ENCODE assay signal across 9 cellular contexts in genomic region chr2:45643095-45643494, GRCh38. TPM values are rescaled to one million over a fixed set of nuclear protein-coding genes. Genes with fewer than 3 reads are reported as not detected.
DNase-seq lines count a peak whose midpoint lies in the region; ATAC-seq, FAIRE-seq and TF ChIP-seq lines count a peak whose summit lies in the region.
"Had no signal": no experiment of that assay in that cellular context is flagged by ENCODE, and none has a peak within 500 bp of the region (broad histone marks: within the 10 kb centered on the region; RNA-seq: fewer than 3 reads in every experiment).

No MANE protein-coding gene starts in this region.

- H3K27me3 ChIP-seq in K562 (ENCODE audit: control insufficient read depth in 2 of 2, insufficient read depth in 2 of 2, low read length in 2 of 2) (peaks cover 19 to 50% of the 10 kb centered on the region in 2 experiments), lung (ENCODE audit: control insufficient read depth, insufficient read depth) (no peaks in the 10 kb centered on the region)

- H3K9me3 ChIP-seq in A549 (no peaks in the 10 kb centered on the region), K562 (replicated peaks; ENCODE audit: control insufficient read depth, insufficient read depth, low read depth, low read length) (no peaks in the 10 kb centered on the region), lung (ENCODE audit: control insufficient read depth in 2 of 2, insufficient read depth in 1 of 2, low read length in 1 of 2) (peaks cover 0 to 1% of the 10 kb centered on the region in 2 donors)

- H2AFZ ChIP-seq in K562 (ENCODE audit: low read depth, low read length): no peak overlapping the region

- in situ Hi-C loops in K562 (cut with MboI): no loop called here

- H4K20me1 ChIP-seq in K562 (replicated peaks; ENCODE audit: control insufficient read depth, insufficient read depth, low read length): no peaks in the 10 kb centered on the region

- TF ChIP-seq POLR2A in A549 (IDR thresholded peaks at IDR 0.05; ENCODE audit: low read length) (no peak), K562 (conservative IDR thresholded peaks at IDR 0.05) (no peak)

- H3K9ac ChIP-seq in K562 (ENCODE audit: insufficient read depth in 1 of 2, low read depth in 2 of 2, low read length in 2 of 2): peak overlapping the region in 1 of 2 experiments; percentile 40; a peak in 1 of 4 replicates

- H3K4me2 ChIP-seq in A549 (peak overlapping the region; percentile 96), K562 (ENCODE audit: insufficient read depth, low read length) (no peak overlapping the region)

- FAIRE-seq in A549 (lab: Jason Lieb, UNC) (no peak), K562 (lab: Jason Lieb, UNC) (no peak)

- no peaks in the 10 kb centered on the region for H3K79me2 ChIP-seq in K562 (ENCODE audit: control insufficient read depth, insufficient read depth, low read length)

- ATAC-seq in A549 (peak; percentile 22 to 51), K562 (peak; percentile 24), lung (ENCODE audit: insufficient read depth, low FRiP score) (no peak)

- TF ChIP-seq CTCF in A549 (IDR thresholded peaks at IDR 0.05): no peak
- TF ChIP-seq CTCF in HFF-Myc (IDR thresholded peaks at IDR 0.05; ENCODE audit: low read depth, low read length, missing control alignments): no peak
- no peak for TF ChIP-seq CTCF in K562 (IDR thresholded peaks at IDR 0.05 in 2 of 3, conservative IDR thresholded peaks at IDR 0.05 in 1 of 3; ENCODE audit: insufficient read depth in 2 of 3, low read depth in 1 of 3, low read length in 3 of 3)
- no peak for TF ChIP-seq CTCF in lung (IDR thresholded peaks at IDR 0.05; ENCODE audit: control extremely low read depth, extremely low read depth)

- TF ChIP-seq RAD21 in A549 (conservative IDR thresholded peaks at IDR 0.05 in 1 of 2, IDR thresholded peaks at IDR 0.05 in 1 of 2) (no peak), K562 (CRISPR knock-in tag; conservative IDR thresholded peaks at IDR 0.05 in 1 of 2, IDR thresholded peaks at IDR 0.05 in 1 of 2) (no peak)

- intact Hi-C loops in K562 (cut with micrococcal nuclease): loop anchor here (1.0 to 10.0 kb wide), 3 partner anchors 57 to 293 kb away; no protein-coding TSS in a partner anchor

- POLR2A ChIA-PET in A549 (lab: Yijun Ruan, JAX) (no interaction called here), K562 (lab: Yijun Ruan, JAX) (interaction anchor here (0.6 kb wide), 1 partner anchor 170 kb away, joined by 3 read pairs; no protein-coding TSS in a partner anchor)

- BruUV-seq in K562 (replicated peaks; lab: Mats Ljungman, UMichigan): no TSS peak

- H3K4me3 ChIP-seq in A549 (peak overlapping the region; percentile 63), HFF-Myc (replicated peaks; ENCODE audit: low read depth, low read length) (peak overlapping the region; percentile 52), K562 (no peak overlapping the region), lung (peak overlapping the region; percentile 21)

- WGBS in A549 (ENCODE audit: missing lambda C conversion rate): 23% methylated on average over 11 of the region's 11 CpGs
- WGBS in K562 (ENCODE audit: insufficient coverage, low coverage, missing lambda C conversion rate): 3% methylated on average over 11 of the region's 11 CpGs
- 25 to 39% methylated on average over 11 of the region's 11 CpGs for WGBS in lung, 2 donors

- DNase-seq in A549 (ENCODE audit: low read depth in 1 of 2, low spot score in 1 of 2): no peak
- no peak for DNase-seq in HFF-Myc (ENCODE audit: extremely low read depth, low read depth)
- DNase-seq in K562 (ENCODE audit: extremely low read depth in 1 of 4, low spot score in 3 of 4): no peak
- DNase-seq in lung (ENCODE audit: low spot score): no peak
- DNase-seq in NAMALWA (ENCODE audit: low spot score): no peak
- DNase-seq in NCI-H526 treated with DMSO at 0.1 percent for 48 hours (lab: John Stamatoyannopoulos, UW): no peak
- no peak for DNase-seq in stimulated activated CD4-positive, alpha-beta T cell treated with anti-CD3 and anti-CD28 coated beads, Interleukin-1b, Interleukin-23, amount 100 ng/mL, for 48 hours
- no peak for DNase-seq in stimulated activated CD4-positive, alpha-beta T cell treated with anti-CD3 and anti-CD28 coated beads, Interleukin-15, amount 100 ng/mL, for 24 hours

- H3K27ac ChIP-seq in A549: peak overlapping the region; percentile 89 to 93
- no peak overlapping the region for H3K27ac ChIP-seq in K562 (ENCODE audit: extremely low read depth, low read depth, low read length)
- H3K27ac ChIP-seq in lung (ENCODE audit: low read depth in 1 of 2, low read length in 1 of 2): no peak overlapping the region
- H3K27ac ChIP-seq: epithelial cell of prostate had no signal

- no peaks in the 10 kb centered on the region for H3K36me3 ChIP-seq in K562 (ENCODE audit: control insufficient read depth, insufficient read depth, low read length)
- no peaks in the 10 kb centered on the region for H3K36me3 ChIP-seq in lung (ENCODE audit: control insufficient read depth in 2 of 2, insufficient read depth in 2 of 2, low read length in 2 of 2)

- no peak for TF ChIP-seq EP300 in A549 (IDR thresholded peaks at IDR 0.05)
- no peak for TF ChIP-seq EP300 in K562 (IDR thresholded peaks at IDR 0.05; ENCODE audit: low read length)

- no peaks in the 10 kb centered on the region for H3K9me1 ChIP-seq in K562 (ENCODE audit: control insufficient read depth, insufficient read depth, low read length)

- CTCF ChIA-PET in A549 (lab: Yijun Ruan, JAX): interaction anchor here (0.6 to 3.5 kb wide), 25 partner anchors 9 to 724 kb away, joined by 3 to 33 read pairs (median 3); no protein-coding TSS in a partner anchor
- CTCF ChIA-PET in K562 (lab: Yijun Ruan, JAX; ENCODE audit: low intra/inter-chr PET ratio): interaction anchor here (0.6 to 2.5 kb wide), 6 partner anchors 10 to 819 kb away, joined by 3 to 24 read pairs (median 4); no protein-coding TSS in a partner anchor

- H3K4me1 ChIP-seq in A549 (peaks cover 10% of the 10 kb centered on the region), K562 (replicated peaks in 1 of 2; ENCODE audit: control insufficient read depth in 2 of 2, insufficient read depth in 2 of 2, low read length in 2 of 2) (peaks cover 2 to 8% of the 10 kb centered on the region in 2 experiments; a peak in 4 of 5 replicates), lung (ENCODE audit: control insufficient read depth in 2 of 2, insufficient read depth in 2 of 2, low read length in 2 of 2) (peaks cover 0 to 5% of the 10 kb centered on the region in 2 donors)

TF ChIP-seq in K562, 482 proteins besides CTCF, POLR2A, EP300 and RAD21 (continues in another document):
- no peak for TF ChIP-seq BRD9 (IDR thresholded peaks at IDR 0.05; ENCODE audit: low read depth, partially characterized antibody)

RNA-seq across cellular contexts. Expression of gene PRKCE, which starts 8.4 kb away (rescaled TPM):
- 12.0 and 14.3 TPM in 2 replicates for polyA plus RNA-seq in A549 (2011; rRNA removed)
- polyA plus RNA-seq in A549 (2012; cell fraction: cytosol; rRNA removed): 9.0 and 11.6 TPM in 2 replicates
- polyA plus RNA-seq in A549 (2012; cell fraction: nucleus; rRNA removed): 8.6 and 9.4 TPM in 2 replicates
- polyA plus RNA-seq in A549 (2017; fragmentation: RNase III; extraction: RNeasy Plus Mini Kit Qiagen cat#74134 plus additional on column Dnase treatment): 11.5 to 12.3 TPM (median 11.5 TPM) in 3 replicates
- 31.4 and 34.8 TPM in 2 replicates for polyA minus RNA-seq in A549 (2011; rRNA and poly(A)+ RNA removed)
- total RNA-seq in K562 (2011; cell fraction: chromatin; rRNA removed; ENCODE audit: low replicate concordance): 0.86 and 1.5 TPM in 2 replicates
- total RNA-seq in K562 (2011; cell fraction: nucleolus; rRNA removed): 0.67 and 1.2 TPM in 2 replicates
- total RNA-seq in K562 (2011; cell fraction: nucleoplasm; rRNA removed): 0.92 and 1.0 TPM in 2 replicates
- total RNA-seq in K562 (2014; rRNA removed): 0.18 and 0.20 TPM in 2 replicates
- total RNA-seq in K562 (2014; rRNA removed; fragmentation: Illumina TruSeq; extraction: Trizol): 0.11 and 0.48 TPM in 2 replicates
- 0.41 and 0.69 TPM in 2 replicates for total RNA-seq in K562 (2015; rRNA removed; fragmentation: Illumina TruSeq; extraction: Trizol)
- 0.58 and 1.0 TPM in 2 replicates for total RNA-seq in K562 (2021)
- 0.19 and 0.21 TPM in 2 replicates for polyA plus RNA-seq in K562 (2011; rRNA removed)
- 0.06 and 0.15 TPM in 2 replicates for polyA plus RNA-seq in K562 (2011; cell fraction: cytosol; rRNA removed)
- 0.29 and 0.67 TPM in 2 replicates for polyA plus RNA-seq in K562 (2011; cell fraction: nucleus; rRNA removed)
- polyA plus RNA-seq in K562 (2012): 0.17 and 1.1 TPM in 2 replicates
- 0.22 and 0.33 TPM in 2 replicates for polyA plus RNA-seq in K562 (2014; fragmentation: Illumina TruSeq; extraction: Trizol)
- under 1 TPM in 1 of 2 experiments, not detected in 1; 0.06 TPM for polyA plus RNA-seq in K562 (2014; fragmentation: Nextera tagmentation; extraction: Ambion mirVana)
- 0.26 and 0.48 TPM in 2 replicates for polyA plus RNA-seq in K562 (2014; rRNA removed)
- 0.18 TPM in 2 replicates for polyA minus RNA-seq in K562 (2011; rRNA and poly(A)+ RNA removed)
- not detected in 2 replicates for polyA minus RNA-seq in K562 (2011; cell fraction: cytosol; rRNA and poly(A)+ RNA removed)
- 0.33 and 0.54 TPM in 2 replicates for polyA minus RNA-seq in K562 (2011; cell fraction: nucleus; rRNA and poly(A)+ RNA removed)
- 10 to 100 TPM; 46.0 to 82.2 TPM for total RNA-seq in lung
- polyA plus RNA-seq in lung: 10 to 100 TPM; 12.5 to 18.1 TPM

RNA-seq across cellular contexts. Expression of gene SRBD1, which starts 32.0 kb away (rescaled TPM):
- 10.6 and 13.7 TPM in 2 replicates for polyA plus RNA-seq in A549 (2011; rRNA removed)
- 2.8 and 2.9 TPM in 2 replicates for polyA plus RNA-seq in A549 (2012; cell fraction: cytosol; rRNA removed)
- polyA plus RNA-seq in A549 (2012; cell fraction: nucleus; rRNA removed): 1.8 and 3.0 TPM in 2 replicates
- polyA plus RNA-seq in A549 (2017; fragmentation: RNase III; extraction: RNeasy Plus Mini Kit Qiagen cat#74134 plus additional on column Dnase treatment): 11.0 to 12.0 TPM (median 11.3 TPM) in 3 replicates
- polyA minus RNA-seq in A549 (2011; rRNA and poly(A)+ RNA removed): 27.6 and 28.6 TPM in 2 replicates
- 17.6 and 65.7 TPM in 2 replicates for total RNA-seq in K562 (2011; cell fraction: chromatin; rRNA removed; ENCODE audit: low replicate concordance)
- total RNA-seq in K562 (2011; cell fraction: nucleolus; rRNA removed): 9.3 and 12.1 TPM in 2 replicates
- total RNA-seq in K562 (2011; cell fraction: nucleoplasm; rRNA removed): 18.6 and 21.4 TPM in 2 replicates
- 14.7 and 16.1 TPM in 2 replicates for total RNA-seq in K562 (2014; rRNA removed)
- 23.2 and 28.0 TPM in 2 replicates for total RNA-seq in K562 (2014; rRNA removed; fragmentation: Illumina TruSeq; extraction: Trizol)
- total RNA-seq in K562 (2015; rRNA removed; fragmentation: Illumina TruSeq; extraction: Trizol): 19.5 and 21.3 TPM in 2 replicates
- total RNA-seq in K562 (2021): 13.0 and 14.6 TPM in 2 replicates
- 9.4 and 12.6 TPM in 2 replicates for polyA plus RNA-seq in K562 (2011; rRNA removed)
- 2.2 and 4.4 TPM in 2 replicates for polyA plus RNA-seq in K562 (2011; cell fraction: cytosol; rRNA removed)
- polyA plus RNA-seq in K562 (2011; cell fraction: nucleus; rRNA removed): 7.7 and 10.2 TPM in 2 replicates
- polyA plus RNA-seq in K562 (2012): 8.7 and 10.8 TPM in 2 replicates
- polyA plus RNA-seq in K562 (2014; fragmentation: Illumina TruSeq; extraction: Trizol): 12.5 and 15.5 TPM in 2 replicates
- 10 to 100 TPM in 1 of 2 experiments, 1 to 10 TPM in 1; 6.9 to 16.2 TPM for polyA plus RNA-seq in K562 (2014; fragmentation: Nextera tagmentation; extraction: Ambion mirVana)
- 7.8 and 8.3 TPM in 2 replicates for polyA plus RNA-seq in K562 (2014; rRNA removed)
- polyA minus RNA-seq in K562 (2011; rRNA and poly(A)+ RNA removed): 44.2 and 47.9 TPM in 2 replicates
- polyA minus RNA-seq in K562 (2011; cell fraction: cytosol; rRNA and poly(A)+ RNA removed): 8.1 and 12.8 TPM in 2 replicates
- polyA minus RNA-seq in K562 (2011; cell fraction: nucleus; rRNA and poly(A)+ RNA removed): 27.5 and 45.9 TPM in 2 replicates
- total RNA-seq in lung: 10 to 100 TPM; 14.8 to 30.6 TPM
- 1 to 10 TPM; 5.6 to 8.1 TPM for polyA plus RNA-seq in lung

Comparison
In these comparisons a context has a peak if more than half of its experiments do, and no peak if none do; other contexts are left out.
1. H3K27ac ChIP-seq: peak in A549 (2 of 2); none in K562 (single experiment) and lung (0 of 2).
2. RNA of gene PRKCE, which starts 8.4 kb away (polyA plus RNA-seq): 12.5 to 18.1 TPM in lung and 8.6 to 14.3 TPM in A549; 0.06 to 1.1 TPM in K562; every median in the first group is over 4 times any median in the second.